In genomic region chr6:132304891-132305305, GRCh38 we compare ENCODE assay signal across 21 cellular contexts.
A peak's percentile ranks its signal among the peaks of the same experiment; 100 is the strongest.
DNase-seq lines count a peak whose midpoint lies in the region; ATAC-seq and TF ChIP-seq lines count a peak whose summit lies in the region.
"Had no signal": no experiment of that assay in that cellular context is flagged by ENCODE, and none has a peak within 500 bp of the region (broad histone marks: within the 10 kb centered on the region; RNA-seq: fewer than 3 reads in every experiment).

No MANE protein-coding gene starts in this region.

- no peak for TF ChIP-seq CTCF in lower lobe of right lung (IDR thresholded peaks at IDR 0.05)
- no peak for TF ChIP-seq CTCF in sigmoid colon (IDR thresholded peaks at IDR 0.05)

- peak overlapping the region; percentile 36 for H3K9ac ChIP-seq in adipocyte (ENCODE audit: low read length)
- H3K9ac ChIP-seq: BLaER1, KMS-11 had no signal

- ATAC-seq in lower lobe of right lung, result no peak
- no peak for ATAC-seq in HG03378 (IDR thresholded peaks at IDR 0.05; ENCODE audit: unreplicated experiment)
- no peak for ATAC-seq in GM18858 (IDR thresholded peaks at IDR 0.05; ENCODE audit: unreplicated experiment)
- ATAC-seq: A549, PC-3 had no signal

- intact Hi-C loops in lower lobe of right lung (cut with DNase I) (no loop called here), sigmoid colon (cut with DNase I) (no loop called here)

- H3K4me1 ChIP-seq in adipocyte (ENCODE audit: control insufficient read depth, insufficient read depth, low read length) (peaks cover 15% of the 10 kb centered on the region), lower lobe of right lung (no peaks in the 10 kb centered on the region), sigmoid colon (no peaks in the 10 kb centered on the region)
- H3K4me1 ChIP-seq: A549, BLaER1 had no signal

- no peak overlapping the region for H3K27ac ChIP-seq in lower lobe of right lung
- H3K27ac ChIP-seq in sigmoid colon, result no peak overlapping the region
- H3K27ac ChIP-seq: A549, BLaER1, KMS-11, RWPE1 had no signal

- TF ChIP-seq EP300 in sigmoid colon (IDR thresholded peaks at IDR 0.05), result no peak

- 84 to 90% methylated on average over 6 of the region's 6 CpGs for WGBS in sigmoid colon, 2 donors

- TF ChIP-seq POLR2A in sigmoid colon (IDR thresholded peaks at IDR 0.05), result no peak

- H3K27me3 ChIP-seq in adipocyte (replicated peaks; ENCODE audit: control insufficient read depth, insufficient read depth, low read length) (no peaks in the 10 kb centered on the region), lower lobe of right lung (ENCODE audit: low read depth) (no peaks in the 10 kb centered on the region), sigmoid colon (no peaks in the 10 kb centered on the region)
- H3K27me3 ChIP-seq: BLaER1 had no signal

- H3K36me3 ChIP-seq in adipocyte (ENCODE audit: control insufficient read depth, insufficient read depth, low read length, severe bottlenecking) (no peaks in the 10 kb centered on the region), lower lobe of right lung (no peaks in the 10 kb centered on the region), sigmoid colon (no peaks in the 10 kb centered on the region)
- H3K36me3 ChIP-seq: BLaER1 had no signal

- peak overlapping the region; percentile 38 for H3K4me3 ChIP-seq in adipocyte (ENCODE audit: low read length)
- H3K4me3 ChIP-seq in lower lobe of right lung, result no peak overlapping the region
- H3K4me3 ChIP-seq in sigmoid colon, result no peak overlapping the region
- H3K4me3 ChIP-seq: A549, BLaER1 had no signal

- DNase-seq in adipocyte (ENCODE audit: low read depth), result peak; percentile 51
- DNase-seq in fibroblast of gingiva (ENCODE audit: low read depth), result peak; percentile 58
- DNase-seq in lower lobe of right lung, result peak; percentile 22
- DNase-seq in sigmoid colon, result peak; percentile 58
- DNase-seq in HPDE6-E6E7 (ENCODE audit: extremely low spot score), result no peak
- no peak for DNase-seq in stimulated activated CD8-positive, alpha-beta memory T cell treated with anti-CD3 and anti-CD28 coated beads, Interleukin-4, amount 100 ng/mL, for 48 hours
- DNase-seq: CD4-positive, alpha-beta memory T cell; EL; MV-4-11; NCI-H187; NCI-H2107; NCI-H226; NCI-H524; PC-3; SIG-M5 had no signal

- H3K9me3 ChIP-seq in adipocyte (ENCODE audit: control insufficient read depth, low read length) (peaks cover 11% of the 10 kb centered on the region), lower lobe of right lung (no peaks in the 10 kb centered on the region), sigmoid colon (peaks cover 0 to 2% (median 0%) of the 10 kb centered on the region in 4 donors)
- H3K9me3 ChIP-seq: A549 had no signal

Comparison
In these comparisons a context has a peak if more than half of its experiments do, and no peak if none do; other contexts are left out.
1. DNase-seq: peak in adipocyte (single experiment), fibroblast of gingiva (single experiment), lower lobe of right lung (single experiment) and sigmoid colon (single experiment); none in HPDE6-E6E7 (single experiment) and stimulated activated CD8-positive, alpha-beta memory T cell treated with anti-CD3 and anti-CD28 coated beads, Interleukin-4, amount 100 ng/mL, for 48 hours (single experiment).